Comparison of ENCODE assay signal across 15 cellular contexts in the genomic region with DNA sequence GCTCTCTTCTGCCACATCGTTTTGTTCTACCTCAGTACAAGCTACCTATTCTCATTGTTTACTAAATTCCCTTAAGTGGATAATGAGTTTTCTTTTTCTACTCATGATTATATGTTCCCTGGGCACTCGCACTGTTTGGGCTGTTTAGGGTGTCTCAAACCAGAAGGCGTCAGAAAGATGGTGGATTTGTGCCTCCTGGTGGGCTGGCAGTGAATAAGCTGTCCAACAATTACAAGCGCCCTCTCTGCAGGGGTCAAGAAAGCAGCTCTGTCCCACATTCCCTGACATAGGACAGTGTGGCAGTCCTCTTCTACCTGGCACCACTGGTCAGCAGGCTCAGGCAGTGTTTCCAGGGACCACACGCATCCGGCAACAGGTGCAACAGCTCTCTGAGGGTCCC.
DNase-seq lines count a peak whose midpoint lies in the region; ATAC-seq and TF ChIP-seq lines count a peak whose summit lies in the region.
"Had no signal": no experiment of that assay in that cellular context is flagged by ENCODE, and none has a peak within 500 bp of the region (broad histone marks: within the 10 kb centered on the region; RNA-seq: fewer than 3 reads in every experiment).

No MANE protein-coding gene starts in this region.

- no peak for TF ChIP-seq POLR2A in HCT116 (IDR thresholded peaks at IDR 0.05; ENCODE audit: borderline replicate concordance, extremely low read depth, insufficient read depth, insufficient read length)

- in situ Hi-C loops in G401 (cut with HindIII; ENCODE audit: low sequenced_read_pairs): no loop called here

- POLR2A ChIA-PET in HCT116 (lab: Charles Lee): no interaction called here

- H3K4me1 ChIP-seq in HCT116 (ENCODE audit: control insufficient read depth in 1 of 2, insufficient read depth in 2 of 2, low read length in 2 of 2) (no peaks in the 10 kb centered on the region), hepatocyte (ENCODE audit: insufficient read depth) (no peaks in the 10 kb centered on the region), upper lobe of right lung (no peaks in the 10 kb centered on the region)

- H2AFZ ChIP-seq in HCT116 (ENCODE audit: low read depth, low read length, poor library complexity, severe bottlenecking) (no peak overlapping the region), hepatocyte (no peak overlapping the region)

- no peaks in the 10 kb centered on the region for H3K79me2 ChIP-seq in HCT116 (ENCODE audit: insufficient read depth, low read length)
- H3K79me2 ChIP-seq in hepatocyte: no peaks in the 10 kb centered on the region

- TF ChIP-seq CTCF in HCT116 (IDR thresholded peaks at IDR 0.05 in 2 of 3, conservative IDR thresholded peaks at IDR 0.05 in 1 of 3; ENCODE audit: borderline replicate concordance in 1 of 3, insufficient read depth in 1 of 3, low read depth in 2 of 3, low read length in 2 of 3) (peak in 2 of 3 experiments; percentile 24 to 43; a peak in 3 of 6 replicates), hepatocyte (IDR thresholded peaks at IDR 0.05; ENCODE audit: poor library complexity) (peak; percentile 11), upper lobe of right lung (IDR thresholded peaks at IDR 0.05) (no peak)

- no peaks in the 10 kb centered on the region for H3K9me3 ChIP-seq in HCT116 (ENCODE audit: control insufficient read depth in 1 of 2, insufficient read depth in 1 of 2, low read depth in 1 of 2, low read length in 2 of 2)
- no peaks in the 10 kb centered on the region for H3K9me3 ChIP-seq in hepatocyte (ENCODE audit: low read depth)
- H3K9me3 ChIP-seq in upper lobe of right lung: no peaks in the 10 kb centered on the region

- no peak overlapping the region for H3K4me2 ChIP-seq in HCT116 (ENCODE audit: low read length)
- H3K4me2 ChIP-seq in hepatocyte: no peak overlapping the region

- ATAC-seq in HCT116 (peak; percentile 58; the same call in 1 of the 2 replicates), upper lobe of right lung (no peak), GM21381 (IDR thresholded peaks at IDR 0.05; ENCODE audit: unreplicated experiment) (no peak)
- ATAC-seq: left cardiac atrium had no signal

- intact Hi-C loops in HCT116 (cut with micrococcal nuclease) (loop anchor here (5.0 kb wide), 1 partner anchor 1190 kb away; no protein-coding TSS in a partner anchor), upper lobe of right lung (cut with DNase I) (no loop called here)

- H3K27ac ChIP-seq in HCT116 (ENCODE audit: low read depth, low read length) (no peak overlapping the region), hepatocyte (no peak overlapping the region), upper lobe of right lung (no peak overlapping the region)

- no TSS peak for BruUV-seq in HCT116 (replicated peaks; lab: Mats Ljungman, UMichigan)

- DNase-seq in COR-L47 (lab: John Stamatoyannopoulos, UW) (peak; percentile 74), HCT116 (ENCODE audit: low read depth, low spot score) (no peak), NCI-H774 (lab: John Stamatoyannopoulos, UW) (peak; percentile 54), hepatocyte (ENCODE audit: low spot score) (no peak), upper lobe of right lung (no peak), NCI-H2029 treated with DMSO at 0.1 percent for 48 hours (lab: John Stamatoyannopoulos, UW) (no peak), G401 (ENCODE audit: low spot score) (no peak)
- DNase-seq: activated CD4-positive, CD25-positive, alpha-beta regulatory T cell treated with anti-CD3 and anti-CD28 coated beads, Interleukin-2, amount 50 U/mL, for 72 hours; effector CD8-positive, alpha-beta T cell; GF-D8; hypothalamus; left cardiac atrium; NCI-H1694; NCI-H524 treated with DMSO at 0.1 percent for 48 hours had no signal

- H3K4me3 ChIP-seq in HCT116 (replicated peaks in 1 of 2; ENCODE audit: low read depth in 1 of 2, low read length in 2 of 2) (no peak overlapping the region), hepatocyte (no peak overlapping the region), upper lobe of right lung (no peak overlapping the region)

- RAD21 ChIA-PET in HCT116 (lab: Charles Lee; ENCODE audit: low non-redundant PET in 1 of 2, low total read pairs in 2 of 2, uncharacterized antibody in 2 of 2, unreplicated experiment in 2 of 2): no interaction called here

- no peak overlapping the region for H3K9ac ChIP-seq in HCT116 (ENCODE audit: low read length)

- no peaks in the 10 kb centered on the region; the same call in 1 of the 2 replicates for H4K20me1 ChIP-seq in HCT116 (ENCODE audit: insufficient read depth)
- H4K20me1 ChIP-seq in hepatocyte (ENCODE audit: insufficient read depth, poor library complexity, severe bottlenecking): no peaks in the 10 kb centered on the region

- H3K9me2 ChIP-seq in HCT116 (ENCODE audit: insufficient read depth) (no peaks in the 10 kb centered on the region), hepatocyte (replicated peaks; ENCODE audit: insufficient read depth) (no peaks in the 10 kb centered on the region)

- H3K36me3 ChIP-seq in HCT116 (ENCODE audit: control insufficient read depth in 1 of 2, insufficient read depth in 2 of 2, low read length in 2 of 2): no peaks in the 10 kb centered on the region
- no peaks in the 10 kb centered on the region for H3K36me3 ChIP-seq in hepatocyte (replicated peaks; ENCODE audit: insufficient read depth, low read depth)
- no peaks in the 10 kb centered on the region for H3K36me3 ChIP-seq in upper lobe of right lung

- H3K27me3 ChIP-seq in HCT116 (ENCODE audit: insufficient read depth, low read length) (peaks cover 35% of the 10 kb centered on the region; the same call in 1 of the 2 replicates), hepatocyte (no peaks in the 10 kb centered on the region), upper lobe of right lung (no peaks in the 10 kb centered on the region)

- CTCF ChIA-PET in HCT116 (lab: Charles Lee): interaction anchor here (1.3 kb wide), 1 partner anchor 55 kb away, joined by 4 read pairs; no protein-coding TSS in a partner anchor

- TF ChIP-seq RAD21 in HCT116 (IDR thresholded peaks at IDR 0.05; ENCODE audit: low read depth): peak; percentile 43

- 73% methylated on average over 6 of the region's 6 CpGs for WGBS in hepatocyte (ENCODE audit: low lambda C conversion rate, missing lambda C conversion rate)

TF ChIP-seq in HCT116, 20 proteins besides CTCF, POLR2A, EP300 and RAD21 (continues in another document):
- TF ChIP-seq SP1 (IDR thresholded peaks at IDR 0.05; ENCODE audit: low read depth): no peak
- no peak for TF ChIP-seq POLR2AphosphoS5 (IDR thresholded peaks at IDR 0.05; ENCODE audit: low read depth, low read length)
- TF ChIP-seq, protein P1, sequence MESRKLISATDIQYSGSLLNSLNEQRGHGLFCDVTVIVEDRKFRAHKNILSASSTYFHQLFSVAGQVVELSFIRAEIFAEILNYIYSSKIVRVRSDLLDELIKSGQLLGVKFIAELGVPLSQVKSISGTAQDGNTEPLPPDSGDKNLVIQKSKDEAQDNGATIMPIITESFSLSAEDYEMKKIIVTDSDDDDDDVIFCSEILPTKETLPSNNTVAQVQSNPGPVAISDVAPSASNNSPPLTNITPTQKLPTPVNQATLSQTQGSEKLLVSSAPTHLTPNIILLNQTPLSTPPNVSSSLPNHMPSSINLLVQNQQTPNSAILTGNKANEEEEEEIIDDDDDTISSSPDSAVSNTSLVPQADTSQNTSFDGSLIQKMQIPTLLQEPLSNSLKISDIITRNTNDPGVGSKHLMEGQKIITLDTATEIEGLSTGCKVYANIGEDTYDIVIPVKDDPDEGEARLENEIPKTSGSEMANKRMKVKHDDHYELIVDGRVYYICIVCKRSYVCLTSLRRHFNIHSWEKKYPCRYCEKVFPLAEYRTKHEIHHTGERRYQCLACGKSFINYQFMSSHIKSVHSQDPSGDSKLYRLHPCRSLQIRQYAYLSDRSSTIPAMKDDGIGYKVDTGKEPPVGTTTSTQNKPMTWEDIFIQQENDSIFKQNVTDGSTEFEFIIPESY (IDR thresholded peaks at IDR 0.05; ENCODE audit: extremely low read depth, insufficient replicate concordance, low read length): no peak
- TF ChIP-seq ZFX (IDR thresholded peaks at IDR 0.05): no peak
- no peak for TF ChIP-seq EGR1 (IDR thresholded peaks at IDR 0.05; ENCODE audit: low read depth)
- TF ChIP-seq, protein P2, sequence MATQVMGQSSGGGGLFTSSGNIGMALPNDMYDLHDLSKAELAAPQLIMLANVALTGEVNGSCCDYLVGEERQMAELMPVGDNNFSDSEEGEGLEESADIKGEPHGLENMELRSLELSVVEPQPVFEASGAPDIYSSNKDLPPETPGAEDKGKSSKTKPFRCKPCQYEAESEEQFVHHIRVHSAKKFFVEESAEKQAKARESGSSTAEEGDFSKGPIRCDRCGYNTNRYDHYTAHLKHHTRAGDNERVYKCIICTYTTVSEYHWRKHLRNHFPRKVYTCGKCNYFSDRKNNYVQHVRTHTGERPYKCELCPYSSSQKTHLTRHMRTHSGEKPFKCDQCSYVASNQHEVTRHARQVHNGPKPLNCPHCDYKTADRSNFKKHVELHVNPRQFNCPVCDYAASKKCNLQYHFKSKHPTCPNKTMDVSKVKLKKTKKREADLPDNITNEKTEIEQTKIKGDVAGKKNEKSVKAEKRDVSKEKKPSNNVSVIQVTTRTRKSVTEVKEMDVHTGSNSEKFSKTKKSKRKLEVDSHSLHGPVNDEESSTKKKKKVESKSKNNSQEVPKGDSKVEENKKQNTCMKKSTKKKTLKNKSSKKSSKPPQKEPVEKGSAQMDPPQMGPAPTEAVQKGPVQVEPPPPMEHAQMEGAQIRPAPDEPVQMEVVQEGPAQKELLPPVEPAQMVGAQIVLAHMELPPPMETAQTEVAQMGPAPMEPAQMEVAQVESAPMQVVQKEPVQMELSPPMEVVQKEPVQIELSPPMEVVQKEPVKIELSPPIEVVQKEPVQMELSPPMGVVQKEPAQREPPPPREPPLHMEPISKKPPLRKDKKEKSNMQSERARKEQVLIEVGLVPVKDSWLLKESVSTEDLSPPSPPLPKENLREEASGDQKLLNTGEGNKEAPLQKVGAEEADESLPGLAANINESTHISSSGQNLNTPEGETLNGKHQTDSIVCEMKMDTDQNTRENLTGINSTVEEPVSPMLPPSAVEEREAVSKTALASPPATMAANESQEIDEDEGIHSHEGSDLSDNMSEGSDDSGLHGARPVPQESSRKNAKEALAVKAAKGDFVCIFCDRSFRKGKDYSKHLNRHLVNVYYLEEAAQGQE (IDR thresholded peaks at IDR 0.05; ENCODE audit: low read depth): no peak
- no peak for TF ChIP-seq CEBPB (IDR thresholded peaks at IDR 0.05; ENCODE audit: low read depth)
- no peak for TF ChIP-seq TCF7L2 (IDR thresholded peaks at IDR 0.05; ENCODE audit: borderline replicate concordance, extremely low read depth, insufficient read depth, insufficient read length)
- no peak for TF ChIP-seq ELF1 (IDR thresholded peaks at IDR 0.05; ENCODE audit: borderline replicate concordance, low read depth)
- TF ChIP-seq JUND (IDR thresholded peaks at IDR 0.05): no peak
- TF ChIP-seq FOSL1 (IDR thresholded peaks at IDR 0.05; ENCODE audit: low read depth): no peak
- TF ChIP-seq, protein P3, sequence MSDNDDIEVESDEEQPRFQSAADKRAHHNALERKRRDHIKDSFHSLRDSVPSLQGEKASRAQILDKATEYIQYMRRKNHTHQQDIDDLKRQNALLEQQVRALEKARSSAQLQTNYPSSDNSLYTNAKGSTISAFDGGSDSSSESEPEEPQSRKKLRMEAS (IDR thresholded peaks at IDR 0.05): no peak
- TF ChIP-seq CBX3 (IDR thresholded peaks at IDR 0.05; ENCODE audit: low read depth): no peak
- TF ChIP-seq EZH2phosphoT487 (IDR thresholded peaks at IDR 0.05; ENCODE audit: borderline replicate concordance): no peak

Comparison
In these comparisons a context has a peak if more than half of its experiments do, and no peak if none do; other contexts are left out.
1. DNase-seq: peak in COR-L47 (single experiment) and NCI-H774 (single experiment); none in HCT116 (single experiment), hepatocyte (single experiment), upper lobe of right lung (single experiment), NCI-H2029 treated with DMSO at 0.1 percent for 48 hours (single experiment) and G401 (single experiment).